8 cellular contexts compared by ENCODE assay signal in the genomic region with DNA sequence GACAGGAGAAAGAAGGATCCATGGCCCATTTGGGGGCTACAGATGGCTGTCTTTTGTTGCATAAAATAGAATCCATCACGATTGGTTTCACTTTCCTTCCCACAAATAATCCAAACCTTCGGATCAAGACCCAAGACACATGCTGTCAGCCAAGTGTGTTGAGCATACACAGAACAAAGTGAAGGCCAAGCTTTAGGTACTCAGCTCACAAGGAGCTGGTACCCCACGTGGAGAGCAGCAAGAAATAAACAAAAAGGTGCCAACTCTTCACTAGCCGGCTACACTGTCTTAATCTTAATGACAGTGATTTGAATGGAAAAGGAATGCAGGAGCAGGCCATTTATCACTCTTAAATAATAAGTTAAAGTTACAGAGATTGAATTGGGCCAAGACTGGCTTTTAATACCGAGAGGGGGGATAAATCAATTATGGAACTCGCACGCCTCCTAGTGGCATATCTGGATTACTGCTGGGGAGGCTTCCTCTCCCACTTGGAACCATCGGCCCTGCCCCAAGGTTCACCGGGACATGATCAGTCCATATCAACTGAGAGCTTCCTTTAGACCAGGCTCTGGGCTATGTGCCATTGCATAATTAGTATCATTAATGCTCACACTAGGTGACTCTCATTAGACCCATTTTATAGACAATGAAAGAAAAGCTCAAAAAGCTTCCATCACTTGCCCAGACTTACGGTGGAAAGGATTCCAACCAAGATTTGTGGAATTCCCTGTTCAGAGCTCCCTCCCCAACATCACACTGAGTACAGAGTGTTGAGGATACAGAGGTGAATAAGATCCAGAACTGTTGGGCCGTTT.
A peak's percentile ranks its signal among the peaks of the same experiment; 100 is the strongest.
DNase-seq lines count a peak whose midpoint lies in the region; ATAC-seq and TF ChIP-seq lines count a peak whose summit lies in the region.

No MANE protein-coding gene starts in this region.

- H3K4me3 ChIP-seq in A673 (ENCODE audit: low read depth, low read length, poor library complexity, severe bottlenecking) (no peak overlapping the region), GM12865 (ENCODE audit: low read depth, low read length) (no peak overlapping the region), PC-3 (ENCODE audit: low read length) (no peak overlapping the region), brain microvascular endothelial cell (ENCODE audit: low read depth, low read length) (no peak overlapping the region)

- H3K4me1 ChIP-seq in A673 (ENCODE audit: insufficient read depth, low read length, poor library complexity, severe bottlenecking) (peaks cover 3% of the 10 kb centered on the region), PC-3 (ENCODE audit: insufficient read depth, low read length) (no peaks in the 10 kb centered on the region)

- in situ Hi-C loops in brain microvascular endothelial cell (cut with HindIII; ENCODE audit: low pct_ligation_motif_present, low sequenced_read_pairs) = no loop called here

- no peak overlapping the region for H3K4me2 ChIP-seq in PC-3 (ENCODE audit: low read length)

- intact Hi-C loops in A673 (cut with micrococcal nuclease; ENCODE audit: unreplicated experiment) (loop anchor here (1.0 to 5.0 kb wide), 4 partner anchors 194 to 1339 kb away; no protein-coding TSS in a partner anchor), PC-3 (cut with micrococcal nuclease) (loop anchor here (5.0 kb wide), 1 partner anchor 194 kb away; no protein-coding TSS in a partner anchor)

- H3K79me2 ChIP-seq in PC-3 (ENCODE audit: low read length) = no peaks in the 10 kb centered on the region

- BruUV-seq in A673 (replicated peaks; lab: Mats Ljungman, UMichigan) (no TSS peak), PC-3 (replicated peaks; lab: Mats Ljungman, UMichigan) (no TSS peak)

- H3K27me3 ChIP-seq in A673 (replicated peaks; ENCODE audit: insufficient read depth, low read depth, low read length, poor library complexity) = no peaks in the 10 kb centered on the region
- H3K27me3 ChIP-seq in PC-3 (ENCODE audit: low read length) = no peaks in the 10 kb centered on the region
- no peaks in the 10 kb centered on the region for H3K27me3 ChIP-seq in brain microvascular endothelial cell (replicated peaks)

- H3F3A ChIP-seq in PC-3 (ENCODE audit: low read length, unreplicated experiment) = no peaks in the 10 kb centered on the region

- DNase-seq in A673 (ENCODE audit: low spot score) (peak; percentile 64), GM12865 (ENCODE audit: low read depth) (peak; percentile 55), PC-3 (peak; percentile 61), brain microvascular endothelial cell (peak; percentile 54), iris pigment epithelial cell (ENCODE audit: low read depth) (peak; percentile 48)
- peak; percentile 3 to 6 for DNase-seq in stimulated activated CD4-positive, alpha-beta T cell treated with anti-CD3 and anti-CD28 coated beads, Interleukin-1b, Interleukin-23, amount 100 ng/mL, for 4 hours (ENCODE audit: low read depth in 2 of 2)

- H3K36me3 ChIP-seq in A673 (ENCODE audit: insufficient read depth, low read length, poor library complexity, severe bottlenecking) = no peaks in the 10 kb centered on the region
- no peaks in the 10 kb centered on the region for H3K36me3 ChIP-seq in PC-3 (ENCODE audit: low read depth, low read length)
- no peaks in the 10 kb centered on the region for H3K36me3 ChIP-seq in brain microvascular endothelial cell (replicated peaks)

- TF ChIP-seq CTCF in A673 (conservative IDR thresholded peaks at IDR 0.05; ENCODE audit: low read depth, low read length) (peak; percentile 86), GM12865 (IDR thresholded peaks at IDR 0.05; ENCODE audit: insufficient read depth, low read depth, low read length, missing control alignments) (peak; percentile 85), PC-3 (conservative IDR thresholded peaks at IDR 0.05; ENCODE audit: low read depth, low read length) (peak; percentile 77), brain microvascular endothelial cell (IDR thresholded peaks at IDR 0.05; ENCODE audit: low read depth, low read length, missing control alignments) (peak; percentile 88)

- CTCF ChIA-PET in A673 (lab: Charles Lee) (no interaction called here), PC-3 (lab: Charles Lee) (interaction anchor here (0.9 to 1.5 kb wide), 2 partner anchors 344 to 345 kb away, joined by 3 to 5 read pairs; no protein-coding TSS in a partner anchor)

- H2AFZ ChIP-seq in PC-3 (ENCODE audit: low read length) = peak overlapping the region; percentile 39; the same call in 1 of the 2 replicates

- H3K27ac ChIP-seq in A673 (ENCODE audit: low read depth, low read length, poor library complexity, severe bottlenecking) (no peak overlapping the region), PC-3 (ENCODE audit: low read length) (no peak overlapping the region), brain microvascular endothelial cell (no peak overlapping the region)

- no peaks in the 10 kb centered on the region for H3K9me2 ChIP-seq in PC-3 (replicated peaks; ENCODE audit: low read length)

- ATAC-seq in HG03571 (IDR thresholded peaks at IDR 0.05; ENCODE audit: unreplicated experiment) (peak; percentile 63), PC-3 (peak; percentile 73), HG02678 (IDR thresholded peaks at IDR 0.05; ENCODE audit: unreplicated experiment) (no peak)

- H3K9me3 ChIP-seq in A673 (ENCODE audit: low read depth, low read length, poor library complexity, severe bottlenecking) (no peaks in the 10 kb centered on the region), PC-3 (ENCODE audit: low read length) (no peaks in the 10 kb centered on the region)

- no peak overlapping the region for H3K9ac ChIP-seq in PC-3 (ENCODE audit: low read length)

- POLR2A ChIA-PET in A673 (lab: Charles Lee; ENCODE audit: low non-redundant PET) (no interaction called here), PC-3 (lab: Charles Lee; ENCODE audit: unreplicated experiment) (no interaction called here)

- H4K20me1 ChIP-seq in PC-3 (ENCODE audit: low read length) = no peaks in the 10 kb centered on the region

Comparison
In these comparisons a context has a peak if more than half of its experiments do, and no peak if none do; other contexts are left out.
1. DNase-seq: peak in every context shown above with its lines; median percentile 64 in A673; 61 in PC-3; 55 in GM12865; 54 in brain microvascular endothelial cell; 48 in iris pigment epithelial cell; 4 in stimulated activated CD4-positive, alpha-beta T cell treated with anti-CD3 and anti-CD28 coated beads, Interleukin-1b, Interleukin-23, amount 100 ng/mL, for 4 hours.